9 cellular contexts compared by ENCODE assay signal in genomic region chr1:100267284-100267683, GRCh38. TPM values are rescaled to one million over a fixed set of nuclear protein-coding genes. Genes with fewer than 3 reads are reported as not detected.
DNase-seq lines count a peak whose midpoint lies in the region; TF ChIP-seq lines count a peak whose summit lies in the region.
"Had no signal": no experiment of that assay in that cellular context is flagged by ENCODE, and none has a peak within 500 bp of the region (broad histone marks: within the 10 kb centered on the region; RNA-seq: fewer than 3 reads in every experiment).

No MANE protein-coding gene starts in this region.

- H3K27me3 Mint-ChIP-seq in activated CD4-positive, alpha-beta memory T cell treated with anti-CD3 and anti-CD28 coated beads for 36 hours, result no peaks in the 10 kb centered on the region

- H3K9me3 Mint-ChIP-seq in activated CD4-positive, alpha-beta memory T cell treated with anti-CD3 and anti-CD28 coated beads for 36 hours, result no peaks in the 10 kb centered on the region

- H3K27me3 ChIP-seq in HL-60 (ENCODE audit: insufficient read depth, poor library complexity, severe bottlenecking) (no peaks in the 10 kb centered on the region), hepatocyte (no peaks in the 10 kb centered on the region), spleen (replicated peaks in 1 of 7) (no peaks in the 10 kb centered on the region)

- peaks cover 49% of the 10 kb centered on the region for H3K79me2 ChIP-seq in hepatocyte

- POLR2A ChIA-PET in activated CD4-positive, alpha-beta memory T cell treated with anti-CD3 and anti-CD28 coated beads for 36 hours (lab: Charles Lee), result interaction anchor here (1.2 to 3.0 kb wide), 3 partner anchors 85 to 192 kb away, joined by 3 to 18 read pairs (median 9); partner anchors contain the start of gene CDC14A

- H3K36me3 Mint-ChIP-seq in activated CD4-positive, alpha-beta memory T cell treated with anti-CD3 and anti-CD28 coated beads for 36 hours, result peaks cover 49% of the 10 kb centered on the region

- TF ChIP-seq CTCF in HL-60 (IDR thresholded peaks at IDR 0.05; ENCODE audit: insufficient read depth, low read length), result no peak
- no peak for TF ChIP-seq CTCF in hepatocyte (IDR thresholded peaks at IDR 0.05; ENCODE audit: poor library complexity)
- no peak for TF ChIP-seq CTCF in spleen (IDR thresholded peaks at IDR 0.05 in 8 of 11, conservative IDR thresholded peaks at IDR 0.05 in 3 of 11)

- H3K9me2 ChIP-seq in hepatocyte (replicated peaks; ENCODE audit: insufficient read depth), result no peaks in the 10 kb centered on the region

- DNase-seq in HL-60 (ENCODE audit: low read depth in 1 of 2, low spot score in 1 of 2) (no peak), hepatocyte (ENCODE audit: low spot score) (no peak), spleen (no peak), NCI-H1048 (lab: John Stamatoyannopoulos, UW) (no peak), GM19240 (ENCODE audit: insufficient read length, low spot score) (no peak)
- no peak for DNase-seq in activated CD4-positive, alpha-beta memory T cell treated with anti-CD3 and anti-CD28 coated beads for 36 hours
- no peak for DNase-seq in stimulated activated CD4-positive, alpha-beta T cell treated with anti-CD3 and anti-CD28 coated beads, Interleukin-2, amount 100 ng/mL, for 24 hours
- DNase-seq: NCI-H2081; stimulated activated CD4-positive, alpha-beta T cell treated with anti-CD3 and anti-CD28 coated beads, Interleukin-4, amount 100 ng/mL, for 1 hour had no signal

- peaks cover 49% of the 10 kb centered on the region for H3K4me1 Mint-ChIP-seq in activated CD4-positive, alpha-beta memory T cell treated with anti-CD3 and anti-CD28 coated beads for 36 hours (ENCODE audit: low read depth)

- 80% methylated on average over 1 of the region's 1 CpG for WGBS in hepatocyte (ENCODE audit: low lambda C conversion rate, missing lambda C conversion rate)
- 72 to 78% (median 74%) methylated on average over 1 of the region's 1 CpG for WGBS in spleen, 5 donors

- H3K4me3 ChIP-seq in HL-60 (replicated peaks; ENCODE audit: insufficient read depth, low read length) (peak overlapping the region; percentile 94), hepatocyte (peak overlapping the region; percentile 73), spleen (peak overlapping the region; percentile 58 to 96 (median 90))

- H3K4me3 Mint-ChIP-seq in activated CD4-positive, alpha-beta memory T cell treated with anti-CD3 and anti-CD28 coated beads for 36 hours, result peak overlapping the region; percentile 100

- H3K36me3 ChIP-seq in hepatocyte (replicated peaks; ENCODE audit: insufficient read depth, low read depth) (no peaks in the 10 kb centered on the region), spleen (peaks cover 0 to 50% (median 33%) of the 10 kb centered on the region in 6 donors)

- H3K27ac ChIP-seq in HL-60 (replicated peaks) (peak overlapping the region; percentile 96), hepatocyte (peak overlapping the region; percentile 95), spleen (peak overlapping the region in 4 of 8 donors; percentile 89 to 93 (median 92))

- peak overlapping the region; percentile 28 for H3K27ac Mint-ChIP-seq in activated CD4-positive, alpha-beta memory T cell treated with anti-CD3 and anti-CD28 coated beads for 36 hours

- no peak for TF ChIP-seq POLR2A in spleen (IDR thresholded peaks at IDR 0.05)

- H3K4me1 ChIP-seq in hepatocyte (ENCODE audit: insufficient read depth) (peaks cover 11% of the 10 kb centered on the region), spleen (peaks cover 27 to 73% (median 55%) of the 10 kb centered on the region in 6 donors)

- H3K9me3 ChIP-seq in hepatocyte (ENCODE audit: low read depth) (no peaks in the 10 kb centered on the region), spleen (peaks cover 0 to 5% (median 0%) of the 10 kb centered on the region in 8 donors)

- intact Hi-C loops in activated CD4-positive, alpha-beta memory T cell treated with anti-CD3 and anti-CD28 coated beads for 36 hours (cut with micrococcal nuclease), result loop anchor here (2.0 to 10.0 kb wide), 4 partner anchors 35 to 628 kb away; partner anchors contain the start of genes EXTL2, SASS6, SLC30A7 and TRMT13
- intact Hi-C loops in spleen (cut with DNase I; ENCODE audit: low total_unique reads), result loop anchor here (10.0 kb wide), 1 partner anchor 88 kb away; the partner anchor contains the start of gene CDC14A

- H2AFZ ChIP-seq in hepatocyte, result no peak overlapping the region

- peak overlapping the region; percentile 81 for H3K4me2 ChIP-seq in hepatocyte

- CTCF ChIA-PET in activated CD4-positive, alpha-beta memory T cell treated with anti-CD3 and anti-CD28 coated beads for 36 hours (lab: Charles Lee), result interaction anchor here (0.8 to 2.5 kb wide), 5 partner anchors 12 to 191 kb away, joined by 3 to 25 read pairs (median 9); partner anchors contain the start of gene CDC14A

- H4K20me1 ChIP-seq in hepatocyte (ENCODE audit: insufficient read depth, poor library complexity, severe bottlenecking), result no peaks in the 10 kb centered on the region

RNA-seq across cellular contexts. Expression of gene RTCA, which starts 1.3 kb away (rescaled TPM):
- 10 to 100 TPM; 56.6 to 58.2 TPM for total RNA-seq in activated CD4-positive, alpha-beta memory T cell treated with anti-CD3 and anti-CD28 coated beads for 36 hours
- total RNA-seq in hepatocyte, result 38.9 and 41.7 TPM in 2 replicates
- polyA plus RNA-seq in hepatocyte, result 37.2 and 43.7 TPM in 2 replicates
- 10 to 100 TPM; 26.3 to 42.6 (median 33.1) TPM for total RNA-seq in spleen
- polyA plus RNA-seq in spleen, result 10 to 100 TPM; 19.7 to 26.8 (median 25.5) TPM

RNA-seq across cellular contexts. Expression of gene DBT, which starts 17.6 kb away (rescaled TPM):
- 10 to 100 TPM; 11.4 to 11.7 TPM for total RNA-seq in activated CD4-positive, alpha-beta memory T cell treated with anti-CD3 and anti-CD28 coated beads for 36 hours
- total RNA-seq in hepatocyte, result 10.5 and 11.8 TPM in 2 replicates
- 6.5 and 9.2 TPM in 2 replicates for polyA plus RNA-seq in hepatocyte
- total RNA-seq in spleen, result 10 to 100 TPM in 3 of 7 donors, 1 to 10 TPM in 4; 5.5 to 13.4 (median 9.9) TPM
- polyA plus RNA-seq in spleen, result 1 to 10 TPM; 1.8 to 2.4 (median 2.3) TPM
